ENCODE assay signal across 15 cellular contexts in genomic region chr20:15199698-15200097, GRCh38.
A peak's percentile ranks its signal among the peaks of the same experiment; 100 is the strongest.
DNase-seq lines count a peak whose midpoint lies in the region; ATAC-seq lines count a peak whose summit lies in the region.
"Had no signal": no experiment of that assay in that cellular context is flagged by ENCODE, and none has a peak within 500 bp of the region (broad histone marks: within the 10 kb centered on the region; RNA-seq: fewer than 3 reads in every experiment).

No MANE protein-coding gene starts in this region.

- H3K4me1 ChIP-seq in effector memory CD4-positive, alpha-beta T cell (ENCODE audit: control insufficient read depth, insufficient read depth, low read length, poor library complexity, severe bottlenecking): no peaks in the 10 kb centered on the region
- H3K4me1 ChIP-seq: BLaER1 treated with 17β-estradiol and CSF1 and Interleukin-3, amounts not matched to agents 10 nM and 100 nM; esophagus muscularis mucosa had no signal

- ATAC-seq in GM18858 (IDR thresholded peaks at IDR 0.05; ENCODE audit: unreplicated experiment) (peak; percentile 50), GM21447 (IDR thresholded peaks at IDR 0.05; ENCODE audit: unreplicated experiment) (peak; percentile 35), HG02973 (IDR thresholded peaks at IDR 0.05; ENCODE audit: unreplicated experiment) (peak; percentile 45), HG03571 (IDR thresholded peaks at IDR 0.05; ENCODE audit: unreplicated experiment) (peak; percentile 40)
- ATAC-seq: PC-3 had no signal

- H3K27ac ChIP-seq in effector memory CD4-positive, alpha-beta T cell (ENCODE audit: insufficient read depth, low read length, poor library complexity, severe bottlenecking): no peak overlapping the region
- H3K27ac ChIP-seq: BLaER1 treated with 17β-estradiol and CSF1 and Interleukin-3, amounts not matched to agents 10 nM and 100 nM; esophagus muscularis mucosa had no signal

- H3K27me3 ChIP-seq in effector memory CD4-positive, alpha-beta T cell (replicated peaks; ENCODE audit: control insufficient read depth, insufficient read depth, low read length, poor library complexity, severe bottlenecking): no peaks in the 10 kb centered on the region
- H3K27me3 ChIP-seq: BLaER1 treated with 17β-estradiol and CSF1 and Interleukin-3, amounts not matched to agents 10 nM and 100 nM; esophagus muscularis mucosa had no signal

- H3K4me3 ChIP-seq in effector memory CD4-positive, alpha-beta T cell (ENCODE audit: insufficient read depth, low read depth, low read length, poor library complexity, severe bottlenecking): no peak overlapping the region
- H3K4me3 ChIP-seq: BLaER1 treated with 17β-estradiol and CSF1 and Interleukin-3, amounts not matched to agents 10 nM and 100 nM; esophagus muscularis mucosa had no signal

- no peaks in the 10 kb centered on the region for H3K9me3 ChIP-seq in effector memory CD4-positive, alpha-beta T cell (ENCODE audit: control insufficient read depth, low read length)
- H3K9me3 ChIP-seq: BLaER1 treated with 17β-estradiol and CSF1 and Interleukin-3, amounts not matched to agents 10 nM and 100 nM had no signal

- H3K36me3 ChIP-seq in effector memory CD4-positive, alpha-beta T cell (ENCODE audit: control insufficient read depth, insufficient read depth, low read length): no peaks in the 10 kb centered on the region
- H3K36me3 ChIP-seq: BLaER1 treated with 17β-estradiol and CSF1 and Interleukin-3, amounts not matched to agents 10 nM and 100 nM; esophagus muscularis mucosa had no signal

- no peak for DNase-seq in effector memory CD4-positive, alpha-beta T cell
- no peak for DNase-seq in NCI-H345 (lab: John Stamatoyannopoulos, UW)
- DNase-seq in NCI-H526 treated with DMSO at 0.1 percent for 48 hours (lab: John Stamatoyannopoulos, UW): no peak
- no peak for DNase-seq in NCI-H82 treated with DMSO at 0.1 percent for 48 hours (lab: John Stamatoyannopoulos, UW; ENCODE audit: unreplicated experiment)
- DNase-seq: activated CD4-positive, alpha-beta memory T cell treated with anti-CD3 and anti-CD28 coated beads, Interleukin-2, amount 10 ng/mL, durations not matched to agents 7 days and 5 days; activated naive CD4-positive, alpha-beta T cell treated with anti-CD3 and anti-CD28 coated beads, Interleukin-2, amount 50 U/mL, for 16 hours; H9; NCI-H2081 treated with DMSO at 0.1 percent for 48 hours had no signal
